ENCODE assay signal across 22 cellular contexts in the genomic region with DNA sequence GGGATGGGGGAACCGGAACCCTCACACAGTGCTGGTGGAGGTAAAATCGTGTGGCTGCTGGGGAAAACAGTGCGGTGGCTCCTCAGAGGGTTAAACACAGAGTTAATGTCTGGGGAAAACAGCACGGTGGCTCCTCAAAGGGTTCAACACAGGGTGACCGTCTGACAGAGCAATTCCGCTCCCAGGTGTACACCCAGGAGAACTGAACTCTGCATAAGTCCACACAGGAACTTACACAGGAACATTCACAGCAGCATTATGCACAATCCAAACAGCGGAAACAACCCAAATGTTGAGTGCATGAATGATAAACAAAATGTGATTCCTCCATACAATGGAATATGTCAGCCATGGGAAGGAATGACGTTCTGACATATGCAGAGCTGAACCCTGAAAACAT. TPM values are rescaled to one million over a fixed set of nuclear protein-coding genes. Genes with fewer than 3 reads are reported as not detected.
DNase-seq lines count a peak whose midpoint lies in the region; TF ChIP-seq lines count a peak whose summit lies in the region.
"Had no signal": no experiment of that assay in that cellular context is flagged by ENCODE, and none has a peak within 500 bp of the region (broad histone marks: within the 10 kb centered on the region; RNA-seq: fewer than 3 reads in every experiment).

No MANE protein-coding gene starts in this region.

- H3K4me1 ChIP-seq in HEK293 (ENCODE audit: control insufficient read depth, insufficient read depth, low read length) (no peaks in the 10 kb centered on the region), prostate gland (replicated peaks) (no peaks in the 10 kb centered on the region)
- H3K4me1 ChIP-seq: BE2C had no signal

- TF ChIP-seq CTCF in HEK293 (tag by site-specific recombination; IDR thresholded peaks at IDR 0.05) (no peak), RWPE1 (conservative IDR thresholded peaks at IDR 0.05; ENCODE audit: low read depth) (no peak), prostate gland (IDR thresholded peaks at IDR 0.05) (no peak)

- intact Hi-C loops in prostate gland (cut with DNase I): no loop called here

- H3K27me3 ChIP-seq in prostate gland (replicated peaks; ENCODE audit: insufficient read depth): no peaks in the 10 kb centered on the region
- H3K27me3 ChIP-seq: BE2C, BLaER1 had no signal

- H3K9me3 ChIP-seq in HEK293 (ENCODE audit: control insufficient read depth, insufficient read depth, low read depth, low read length): no peaks in the 10 kb centered on the region
- no peaks in the 10 kb centered on the region for H3K9me3 ChIP-seq in prostate gland
- H3K9me3 ChIP-seq: BE2C, BLaER1 had no signal

- POLR2A ChIA-PET in HEK293 (lab: Yijun Ruan, JAX): no interaction called here
- POLR2A ChIA-PET in RWPE1 (lab: Yijun Ruan, JAX; ENCODE audit: low non-redundant PET): no interaction called here

- no peak overlapping the region for H3K27ac ChIP-seq in HEK293 (ENCODE audit: extremely low read depth, low read depth, low read length)
- H3K27ac ChIP-seq in RWPE1: peak overlapping the region; percentile 16; the same call in 1 of the 2 replicates
- H3K27ac ChIP-seq in prostate gland: peak overlapping the region; percentile 69 to 77
- H3K27ac ChIP-seq: BLaER1 had no signal

- H3K4me3 ChIP-seq in HEK293 (ENCODE audit: low read depth, low read length): no peak overlapping the region
- no peak overlapping the region for H3K4me3 ChIP-seq in prostate gland
- H3K4me3 ChIP-seq: BLaER1, GM12878 had no signal

- CTCF ChIA-PET in HEK293 (lab: Yijun Ruan, JAX) (interaction anchor here (0.5 to 0.8 kb wide), 2 partner anchors 124 to 350 kb away, joined by 3 read pairs; a partner anchor contains a TSS), RWPE1 (lab: Yijun Ruan, JAX) (interaction anchor here (1.5 kb wide), 1 partner anchor 131 kb away, joined by 3 read pairs; no protein-coding TSS in a partner anchor)

- TF ChIP-seq POLR2A in prostate gland (IDR thresholded peaks at IDR 0.05): no peak

- 91% methylated on average over 8 of the region's 8 CpGs for WGBS in prostate gland

- H3K36me3 ChIP-seq in HEK293 (ENCODE audit: control insufficient read depth in 2 of 2, insufficient read depth in 1 of 2, low read length in 2 of 2) (peaks cover 37 to 70% of the 10 kb centered on the region in 2 experiments), prostate gland (peaks cover 5 to 6% of the 10 kb centered on the region in 2 donors)

- DNase-seq in RWPE1 (ENCODE audit: low spot score) (no peak), prostate gland (ENCODE audit: low spot score) (no peak), SIG-M5 (lab: John Stamatoyannopoulos, UW) (no peak), HuH-7.5 (ENCODE audit: low spot score) (no peak)
- DNase-seq: 8988T; ACHN; BE2C; C1 segment of cervical spinal cord; CD4-positive, alpha-beta memory T cell; CD4-positive, CD25-positive, alpha-beta regulatory T cell; CD8-positive, alpha-beta memory T cell; COR-L47; DMS 273 treated with DMSO at 0.1 percent for 48 hours; DMS153; DMS53; DMS79; DND-41; EL; GDM1 had no signal

TF ChIP-seq in HEK293, 187 proteins besides CTCF, POLR2A, EP300 and RAD21:
- peak; percentile 97 for TF ChIP-seq ZNF140 (tag by site-specific recombination; IDR thresholded peaks at IDR 0.05)
- TF ChIP-seq ZXDB (tag by site-specific recombination; IDR thresholded peaks at IDR 0.05): no peak
- TF ChIP-seq, protein P1, sequence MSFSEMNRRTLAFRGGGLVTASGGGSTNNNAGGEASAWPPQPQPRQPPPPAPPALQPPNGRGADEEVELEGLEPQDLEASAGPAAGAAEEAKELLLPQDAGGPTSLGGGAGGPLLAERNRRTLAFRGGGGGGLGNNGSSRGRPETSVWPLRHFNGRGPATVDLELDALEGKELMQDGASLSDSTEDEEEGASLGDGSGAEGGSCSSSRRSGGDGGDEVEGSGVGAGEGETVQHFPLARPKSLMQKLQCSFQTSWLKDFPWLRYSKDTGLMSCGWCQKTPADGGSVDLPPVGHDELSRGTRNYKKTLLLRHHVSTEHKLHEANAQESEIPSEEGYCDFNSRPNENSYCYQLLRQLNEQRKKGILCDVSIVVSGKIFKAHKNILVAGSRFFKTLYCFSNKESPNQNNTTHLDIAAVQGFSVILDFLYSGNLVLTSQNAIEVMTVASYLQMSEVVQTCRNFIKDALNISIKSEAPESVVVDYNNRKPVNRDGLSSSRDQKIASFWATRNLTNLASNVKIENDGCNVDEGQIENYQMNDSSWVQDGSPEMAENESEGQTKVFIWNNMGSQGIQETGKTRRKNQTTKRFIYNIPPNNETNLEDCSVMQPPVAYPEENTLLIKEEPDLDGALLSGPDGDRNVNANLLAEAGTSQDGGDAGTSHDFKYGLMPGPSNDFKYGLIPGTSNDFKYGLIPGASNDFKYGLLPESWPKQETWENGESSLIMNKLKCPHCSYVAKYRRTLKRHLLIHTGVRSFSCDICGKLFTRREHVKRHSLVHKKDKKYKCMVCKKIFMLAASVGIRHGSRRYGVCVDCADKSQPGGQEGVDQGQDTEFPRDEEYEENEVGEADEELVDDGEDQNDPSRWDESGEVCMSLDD (tag by site-specific recombination; IDR thresholded peaks at IDR 0.05): no peak
- TF ChIP-seq ZNF621 (tag by site-specific recombination; IDR thresholded peaks at IDR 0.05): no peak
TF ChIP-seq in HEK293: peak in this region for 1.

RNA-seq across cellular contexts. Expression of a gene that starts 51.4 kb away (rescaled TPM):
- total RNA-seq in prostate gland: 10 to 100 TPM; 57.6 to 62.8 TPM
